In genomic region chr21:39182484-39183271, GRCh38 we compare ENCODE assay signal across 8 cellular contexts. TPM values are rescaled to one million over a fixed set of nuclear protein-coding genes. Genes with fewer than 3 reads are reported as not detected.
DNase-seq lines count a peak whose midpoint lies in the region; ATAC-seq and TF ChIP-seq lines count a peak whose summit lies in the region.

No MANE protein-coding gene starts in this region.

- CTCF ChIA-PET in activated CD4-positive, alpha-beta T cell treated with anti-CD3 and anti-CD28 coated beads, Interleukin-2, amount 10 ng/mL, durations not matched to agents 7 days and 5 days (lab: Charles Lee), result interaction anchor here (0.5 to 2.2 kb wide), 3 partner anchors 205 to 259 kb away, joined by 3 to 5 read pairs (median 3); no protein-coding TSS in a partner anchor

- H3K4me3 Mint-ChIP-seq in activated CD4-positive, alpha-beta T cell treated with anti-CD3 and anti-CD28 coated beads, Interleukin-2, amount 10 ng/mL, durations not matched to agents 7 days and 5 days, result peak overlapping the region; percentile 98
- H3K4me3 Mint-ChIP-seq in activated T-cell treated with anti-CD3 and anti-CD28 coated beads, Interleukin-2, amount 50 U/mL, for 72 hours, result peak overlapping the region; percentile 90 to 99

- peak overlapping the region; percentile 77 for H3K4me3 ChIP-seq in psoas muscle

- ATAC-seq in HG03469 (IDR thresholded peaks at IDR 0.05; ENCODE audit: unreplicated experiment) (peak; percentile 14), Right ventricle myocardium superior (ENCODE audit: poor library complexity) (peak; percentile 12), psoas muscle (peak in 2 of 4 donors; percentile 20 to 27), GM18867 (IDR thresholded peaks at IDR 0.05; ENCODE audit: unreplicated experiment) (no peak), HG03135 (IDR thresholded peaks at IDR 0.05; ENCODE audit: unreplicated experiment) (no peak)
- ATAC-seq in activated T-cell treated with anti-CD3 and anti-CD28 coated beads, Interleukin-2, amount 50 U/mL, for 72 hours (replicated peaks in 1 of 2), result peak; percentile 44 to 45

- H3K36me3 Mint-ChIP-seq in activated CD4-positive, alpha-beta T cell treated with anti-CD3 and anti-CD28 coated beads, Interleukin-2, amount 10 ng/mL, durations not matched to agents 7 days and 5 days (ENCODE audit: low read depth), result peaks cover 31% of the 10 kb centered on the region
- H3K36me3 Mint-ChIP-seq in activated T-cell treated with anti-CD3 and anti-CD28 coated beads, Interleukin-2, amount 50 U/mL, for 72 hours (ENCODE audit: insufficient read depth in 2 of 2), result peaks cover 7 to 20% of the 10 kb centered on the region in 2 donors

- DNase-seq in activated CD4-positive, alpha-beta T cell treated with anti-CD3 and anti-CD28 coated beads, Interleukin-2, amount 10 ng/mL, durations not matched to agents 7 days and 5 days, result no peak
- no peak for DNase-seq in activated CD4-positive, alpha-beta T cell treated with anti-CD3 and anti-CD28 coated beads for 4 hours
- DNase-seq in activated T-cell treated with anti-CD3 and anti-CD28 coated beads, Interleukin-2, amount 50 U/mL, for 72 hours, result peak in 1 of 2 donors; percentile 4
- DNase-seq in Right ventricle myocardium superior (no peak), psoas muscle (no peak)

- peaks cover 56% of the 10 kb centered on the region for H3K4me1 Mint-ChIP-seq in activated CD4-positive, alpha-beta T cell treated with anti-CD3 and anti-CD28 coated beads, Interleukin-2, amount 10 ng/mL, durations not matched to agents 7 days and 5 days
- H3K4me1 Mint-ChIP-seq in activated T-cell treated with anti-CD3 and anti-CD28 coated beads, Interleukin-2, amount 50 U/mL, for 72 hours (ENCODE audit: low read depth), result peaks cover 66% of the 10 kb centered on the region

- H3K27me3 Mint-ChIP-seq in activated CD4-positive, alpha-beta T cell treated with anti-CD3 and anti-CD28 coated beads, Interleukin-2, amount 10 ng/mL, durations not matched to agents 7 days and 5 days, result no peaks in the 10 kb centered on the region
- no peaks in the 10 kb centered on the region for H3K27me3 Mint-ChIP-seq in activated T-cell treated with anti-CD3 and anti-CD28 coated beads, Interleukin-2, amount 50 U/mL, for 72 hours (ENCODE audit: low read depth)

- H3K36me3 ChIP-seq in psoas muscle (ENCODE audit: insufficient read depth in 1 of 2, low read depth in 1 of 2), result peaks cover 0 to 25% of the 10 kb centered on the region in 2 donors

- H3K9me3 Mint-ChIP-seq in activated CD4-positive, alpha-beta T cell treated with anti-CD3 and anti-CD28 coated beads, Interleukin-2, amount 10 ng/mL, durations not matched to agents 7 days and 5 days, result no peaks in the 10 kb centered on the region
- H3K9me3 Mint-ChIP-seq in activated T-cell treated with anti-CD3 and anti-CD28 coated beads, Interleukin-2, amount 50 U/mL, for 72 hours, result no peaks in the 10 kb centered on the region

- POLR2A ChIA-PET in activated CD4-positive, alpha-beta T cell treated with anti-CD3 and anti-CD28 coated beads, Interleukin-2, amount 10 ng/mL, durations not matched to agents 7 days and 5 days (lab: Charles Lee), result interaction anchor here (0.9 kb wide), 1 partner anchor 205 kb away, joined by 3 read pairs; no protein-coding TSS in a partner anchor

- peak overlapping the region; percentile 97 for H3K27ac Mint-ChIP-seq in activated CD4-positive, alpha-beta T cell treated with anti-CD3 and anti-CD28 coated beads, Interleukin-2, amount 10 ng/mL, durations not matched to agents 7 days and 5 days
- peak overlapping the region; percentile 98 for H3K27ac Mint-ChIP-seq in activated T-cell treated with anti-CD3 and anti-CD28 coated beads, Interleukin-2, amount 50 U/mL, for 72 hours

- H3K9me3 ChIP-seq in psoas muscle, result no peaks in the 10 kb centered on the region

- peaks cover 26% of the 10 kb centered on the region for H3K4me1 ChIP-seq in psoas muscle

- peak overlapping the region; percentile 92 for H3K27ac ChIP-seq in psoas muscle

- H3K27me3 ChIP-seq in psoas muscle (ENCODE audit: insufficient read depth in 3 of 3, low read length in 2 of 3), result no peaks in the 10 kb centered on the region

- TF ChIP-seq CTCF in psoas muscle (IDR thresholded peaks at IDR 0.05), result no peak

- intact Hi-C loops in Right ventricle myocardium superior (cut with DNase I), result no loop called here
- intact Hi-C loops in psoas muscle (cut with DNase I), result loop anchor here in 1 of 2 donors (10.0 kb wide), 1 partner anchor 202 kb away; a partner anchor contains a TSS

- WGBS in psoas muscle, 3 donors, result 2 to 5% (median 3%) methylated on average over 47 to 51 of the region's 51 CpGs

RNA-seq across cellular contexts. Expression of gene PSMG1, which starts 0.6 kb away (rescaled TPM):
- total RNA-seq in activated CD4-positive, alpha-beta T cell treated with anti-CD3 and anti-CD28 coated beads, Interleukin-2, amount 10 ng/mL, durations not matched to agents 7 days and 5 days, result 10 to 100 TPM; 66.8 to 84.3 TPM
- 100 to 1,000 TPM in 1 of 2 donors, 10 to 100 TPM in 1; 98.7 to 113 TPM for total RNA-seq in activated T-cell treated with anti-CD3 and anti-CD28 coated beads, Interleukin-2, amount 50 U/mL, for 72 hours
- total RNA-seq in Right ventricle myocardium superior (17.4 TPM), psoas muscle (10 to 100 TPM; 20.5 to 50.3 (median 38.3) TPM)
- 10 to 100 TPM; 44.0 to 52.1 (median 45.0) TPM for polyA plus RNA-seq in psoas muscle

Comparison
In these comparisons a context has a peak if more than half of its experiments do, and no peak if none do; other contexts are left out.
1. ATAC-seq: peak in HG03469 (single experiment), activated T-cell treated with anti-CD3 and anti-CD28 coated beads, Interleukin-2, amount 50 U/mL, for 72 hours (2 of 2) and Right ventricle myocardium superior (single experiment); none in GM18867 (single experiment) and HG03135 (single experiment).